ENCODE assay signal across 8 cellular contexts in the genomic region with DNA sequence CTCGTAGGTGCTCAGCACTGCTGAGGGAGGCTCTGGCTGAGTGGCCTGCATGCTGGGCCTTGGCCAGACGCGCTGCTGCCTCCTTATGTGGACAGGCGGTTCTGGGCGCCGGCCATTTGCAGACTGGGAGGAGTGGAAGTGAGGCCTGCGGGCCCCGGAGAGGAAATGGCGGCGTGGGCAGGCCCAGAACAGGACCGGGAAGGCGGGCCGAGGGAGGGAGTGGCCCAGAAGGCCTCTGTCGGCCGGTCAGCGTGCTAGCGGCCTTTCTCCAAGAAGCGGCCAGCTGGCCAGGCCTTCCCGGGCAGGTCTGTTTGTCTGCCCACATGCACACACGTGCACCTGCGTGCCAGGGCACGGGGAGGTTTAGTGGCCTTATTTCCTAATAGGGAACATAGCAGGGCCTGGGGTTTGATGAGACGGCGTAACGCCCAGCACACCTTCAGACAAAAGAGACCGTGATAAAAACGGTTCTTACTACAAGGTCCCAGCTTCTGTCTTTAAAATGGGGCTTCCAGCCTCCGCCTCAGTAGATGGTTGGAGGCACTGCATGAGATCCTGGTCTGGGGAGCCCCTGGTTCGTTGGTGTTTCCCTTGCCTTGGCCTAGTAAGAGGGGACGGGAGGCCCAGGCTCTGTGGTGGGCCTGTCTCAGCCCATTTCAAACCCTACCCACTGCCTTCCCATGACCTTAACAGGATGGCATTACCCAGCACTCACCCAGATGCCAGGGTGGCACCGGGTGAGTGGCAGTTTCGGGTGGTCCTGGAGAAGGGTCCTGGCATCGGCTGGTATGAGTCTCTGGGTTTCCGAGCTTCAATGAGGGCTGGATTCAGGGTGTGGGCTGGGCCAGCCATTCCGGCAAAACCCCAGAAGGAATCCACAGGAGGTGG.
DNase-seq lines count a peak whose midpoint lies in the region; ATAC-seq, FAIRE-seq and TF ChIP-seq lines count a peak whose summit lies in the region.

No MANE protein-coding gene starts in this region.

- peak overlapping the region; percentile 96 to 100 for H3K27ac ChIP-seq in ascending aorta
- H3K27ac ChIP-seq in right cardiac atrium (ENCODE audit: low read length), result peak overlapping the region; percentile 96
- H3K27ac ChIP-seq in Karpas-422 (ENCODE audit: low read length), result no peak overlapping the region

- H3K27me3 ChIP-seq in ascending aorta (no peaks in the 10 kb centered on the region), right cardiac atrium (ENCODE audit: control insufficient read depth, insufficient read depth) (no peaks in the 10 kb centered on the region), Karpas-422 (ENCODE audit: low read length) (no peaks in the 10 kb centered on the region)

- H4K20me1 ChIP-seq in Karpas-422 (ENCODE audit: insufficient read depth, low read depth, low read length), result peaks cover 10% of the 10 kb centered on the region

- DNase-seq in H4 (ENCODE audit: low spot score) (peak; percentile 78), ascending aorta (ENCODE audit: low spot score in 2 of 2) (peak in 1 of 2 donors; percentile 92), right cardiac atrium (peak; percentile 94 to 97 (median 96)), stromal cell of bone marrow (ENCODE audit: low read depth) (peak; percentile 88), GM12892 (ENCODE audit: insufficient read length) (no peak), KBM-7 (no peak), Karpas-422 (no peak)

- H2AFZ ChIP-seq in Karpas-422 (ENCODE audit: low read length), result no peak overlapping the region

- intact Hi-C loops in ascending aorta (cut with DNase I) (loop anchor here (2.0 kb wide), 1 partner anchor 14 kb away; no protein-coding TSS in a partner anchor), right cardiac atrium (cut with DNase I) (no loop called here)

- H3K9me3 ChIP-seq in ascending aorta, result no peaks in the 10 kb centered on the region
- no peaks in the 10 kb centered on the region for H3K9me3 ChIP-seq in right cardiac atrium (ENCODE audit: control insufficient read depth, low read length)
- no peaks in the 10 kb centered on the region for H3K9me3 ChIP-seq in Karpas-422 (ENCODE audit: low read length)

- H3K4me3 ChIP-seq in ascending aorta, result peak overlapping the region; percentile 36 to 40
- peak overlapping the region; percentile 3 for H3K4me3 ChIP-seq in right cardiac atrium (ENCODE audit: low read length)
- no peak overlapping the region for H3K4me3 ChIP-seq in Karpas-422 (ENCODE audit: low read length)

- no peak overlapping the region for H3K4me2 ChIP-seq in Karpas-422 (ENCODE audit: low read depth, low read length, poor library complexity, severe bottlenecking)

- H3K36me3 ChIP-seq in ascending aorta (peaks cover 5 to 23% of the 10 kb centered on the region in 2 donors), Karpas-422 (ENCODE audit: insufficient read depth, low read length) (no peaks in the 10 kb centered on the region)

- peaks cover 72% of the 10 kb centered on the region for H3K79me2 ChIP-seq in Karpas-422 (ENCODE audit: low read length)

- ATAC-seq in right cardiac atrium (peak; percentile 74 to 75), GM18868 (IDR thresholded peaks at IDR 0.05; ENCODE audit: unreplicated experiment) (no peak)

- H3K9me2 ChIP-seq in Karpas-422 (replicated peaks; ENCODE audit: insufficient read depth, low read length), result no peaks in the 10 kb centered on the region

- TF ChIP-seq POLR2A in GM12892 (IDR thresholded peaks at IDR 0.05; ENCODE audit: low read depth, low read length), result no peak

- no peak overlapping the region for H3K9ac ChIP-seq in Karpas-422 (ENCODE audit: low read length)

- in situ Hi-C loops in KBM-7 (cut with MboI; ENCODE audit: low pct_unique_long_range_greater_than_20kb, low sequenced_read_pairs), result no loop called here

- H3K4me1 ChIP-seq in ascending aorta, result peaks cover 39 to 76% of the 10 kb centered on the region in 2 donors
- peaks cover 36% of the 10 kb centered on the region for H3K4me1 ChIP-seq in right cardiac atrium (ENCODE audit: control insufficient read depth, insufficient read depth, low read length)
- H3K4me1 ChIP-seq in Karpas-422 (ENCODE audit: low read length), result no peaks in the 10 kb centered on the region

- TF ChIP-seq CTCF in ascending aorta (IDR thresholded peaks at IDR 0.05), result no peak

- no peak for FAIRE-seq in GM12892 (lab: Jason Lieb, UNC)

- WGBS in right cardiac atrium, result 38% methylated on average over 35 of the region's 35 CpGs

Comparison
In these comparisons a context has a peak if more than half of its experiments do, and no peak if none do; other contexts are left out.
1. DNase-seq: peak in H4 (single experiment), right cardiac atrium (3 of 3) and stromal cell of bone marrow (single experiment); none in GM12892 (single experiment), KBM-7 (single experiment) and Karpas-422 (single experiment).